ENCODE assay signal across 1 cellular context in the genomic region with DNA sequence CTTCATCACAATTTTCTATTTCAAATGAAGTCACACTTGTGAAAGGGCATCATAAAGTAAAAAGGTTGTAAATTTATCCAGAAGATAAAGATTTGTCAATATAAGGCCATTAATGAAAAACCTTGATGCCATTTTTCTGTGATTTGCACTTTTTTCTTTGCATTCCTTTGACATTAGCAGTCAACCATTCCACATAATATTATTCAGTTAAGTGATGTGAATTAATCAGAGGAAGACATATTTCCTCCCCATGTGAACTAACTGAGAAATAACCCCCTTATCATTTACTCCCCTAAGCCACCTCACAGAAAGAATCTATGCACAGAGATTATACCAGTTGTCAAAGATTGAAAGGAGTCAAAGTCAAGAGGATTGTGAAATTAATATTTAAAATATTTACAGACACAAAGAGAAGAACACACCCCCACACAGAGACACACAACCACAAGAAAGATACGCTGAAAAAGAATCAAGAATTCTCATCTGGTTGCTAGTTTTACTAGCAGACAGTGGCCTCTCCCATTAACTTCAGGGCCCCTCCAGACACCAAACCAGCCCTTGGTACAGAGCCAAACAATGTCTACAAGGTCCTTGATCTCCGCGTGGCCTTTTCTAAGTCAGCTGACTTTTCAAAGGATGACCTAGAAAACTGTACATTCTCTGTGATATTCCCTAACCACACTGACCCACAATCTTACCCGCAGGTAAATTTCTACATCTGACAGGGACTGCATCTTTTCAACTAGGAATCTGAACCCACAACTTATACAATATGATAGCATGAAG.
TF ChIP-seq lines count a peak whose summit lies in the region.

No MANE protein-coding gene starts in this region.

TF ChIP-seq in IMR-90, 13 proteins besides CTCF, POLR2A, EP300 and RAD21 (continued from another document):
- TF ChIP-seq, protein P1, sequence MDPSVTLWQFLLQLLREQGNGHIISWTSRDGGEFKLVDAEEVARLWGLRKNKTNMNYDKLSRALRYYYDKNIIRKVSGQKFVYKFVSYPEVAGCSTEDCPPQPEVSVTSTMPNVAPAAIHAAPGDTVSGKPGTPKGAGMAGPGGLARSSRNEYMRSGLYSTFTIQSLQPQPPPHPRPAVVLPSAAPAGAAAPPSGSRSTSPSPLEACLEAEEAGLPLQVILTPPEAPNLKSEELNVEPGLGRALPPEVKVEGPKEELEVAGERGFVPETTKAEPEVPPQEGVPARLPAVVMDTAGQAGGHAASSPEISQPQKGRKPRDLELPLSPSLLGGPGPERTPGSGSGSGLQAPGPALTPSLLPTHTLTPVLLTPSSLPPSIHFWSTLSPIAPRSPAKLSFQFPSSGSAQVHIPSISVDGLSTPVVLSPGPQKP (IDR thresholded peaks at IDR 0.05; ENCODE audit: borderline replicate concordance, low read depth, low read length), result no peak
- no peak for TF ChIP-seq RFX5 (IDR thresholded peaks at IDR 0.05; ENCODE audit: low read depth, low read length)
- TF ChIP-seq, protein P2, sequence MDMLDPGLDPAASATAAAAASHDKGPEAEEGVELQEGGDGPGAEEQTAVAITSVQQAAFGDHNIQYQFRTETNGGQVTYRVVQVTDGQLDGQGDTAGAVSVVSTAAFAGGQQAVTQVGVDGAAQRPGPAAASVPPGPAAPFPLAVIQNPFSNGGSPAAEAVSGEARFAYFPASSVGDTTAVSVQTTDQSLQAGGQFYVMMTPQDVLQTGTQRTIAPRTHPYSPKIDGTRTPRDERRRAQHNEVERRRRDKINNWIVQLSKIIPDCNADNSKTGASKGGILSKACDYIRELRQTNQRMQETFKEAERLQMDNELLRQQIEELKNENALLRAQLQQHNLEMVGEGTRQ (IDR thresholded peaks at IDR 0.05; ENCODE audit: low read depth, low read length), result no peak
- no peak for TF ChIP-seq BHLHE40 (IDR thresholded peaks at IDR 0.05; ENCODE audit: low read depth, low read length)
- TF ChIP-seq MAFK (IDR thresholded peaks at IDR 0.05; ENCODE audit: low read depth, low read length), result no peak; the same call in 1 of the 2 replicates
- no peak for TF ChIP-seq MAZ (IDR thresholded peaks at IDR 0.05; ENCODE audit: borderline replicate concordance, low read depth, low read length)
- no peak for TF ChIP-seq FOS (IDR thresholded peaks at IDR 0.05; ENCODE audit: low read depth, low read length)
- TF ChIP-seq CHD1 (IDR thresholded peaks at IDR 0.05; ENCODE audit: low read depth, low read length), result no peak
- no peak for TF ChIP-seq SMC3 (IDR thresholded peaks at IDR 0.05; ENCODE audit: low read depth, low read length)
- no peak for TF ChIP-seq MXI1 (IDR thresholded peaks at IDR 0.05; ENCODE audit: borderline replicate concordance, low read depth, low read length)
- TF ChIP-seq CEBPB (IDR thresholded peaks at IDR 0.05; ENCODE audit: low read depth, low read length), result no peak
TF ChIP-seq in IMR-90: peak in this region for 0.
